Comparison of ENCODE assay signal across 18 cellular contexts in genomic region chr1:87121732-87122163, GRCh38.
"Had no signal": no experiment of that assay in that cellular context is flagged by ENCODE, and none has a peak within 500 bp of the region (broad histone marks: within the 10 kb centered on the region; RNA-seq: fewer than 3 reads in every experiment).

No MANE protein-coding gene starts in this region.

- H3K27me3 ChIP-seq: body of pancreas, sigmoid colon, stomach, testis, upper lobe of left lung had no signal

- ATAC-seq: activated CD4-positive, alpha-beta T cell treated with anti-CD3 and anti-CD28 coated beads for 36 hours; activated CD8-positive, alpha-beta memory T cell treated with anti-CD3 and anti-CD28 coated beads, Interleukin-2, amount 10 ng/mL, durations not matched to agents 7 days and 5 days; body of pancreas; effector memory CD8-positive, alpha-beta T cell; stimulated activated effector memory CD8-positive, alpha-beta T cell treated with anti-CD3 and anti-CD28 coated beads, Interleukin-12 subunit alpha, Interleukin-12 subunit beta, amount 100 ng/mL, for 72 hours; T-cell; WTC11 had no signal

- H3K27me3 Mint-ChIP-seq: activated CD4-positive, alpha-beta memory T cell treated with anti-CD3 and anti-CD28 coated beads, Interleukin-2, amount 10 ng/mL, durations not matched to agents 7 days and 5 days; activated CD4-positive, alpha-beta T cell treated with anti-CD3 and anti-CD28 coated beads for 36 hours; activated CD8-positive, alpha-beta memory T cell treated with anti-CD3 and anti-CD28 coated beads, Interleukin-2, amount 10 ng/mL, durations not matched to agents 7 days and 5 days had no signal

- H3K36me3 Mint-ChIP-seq: activated CD8-positive, alpha-beta memory T cell treated with anti-CD3 and anti-CD28 coated beads, Interleukin-2, amount 10 ng/mL, durations not matched to agents 7 days and 5 days; stimulated activated effector memory CD8-positive, alpha-beta T cell treated with anti-CD3 and anti-CD28 coated beads, Interleukin-12 subunit alpha, Interleukin-12 subunit beta, amount 100 ng/mL, for 72 hours; T-cell; WTC11 had no signal

- H3K9me3 Mint-ChIP-seq: activated CD4-positive, alpha-beta memory T cell treated with anti-CD3 and anti-CD28 coated beads, Interleukin-2, amount 10 ng/mL, durations not matched to agents 7 days and 5 days; activated naive CD4-positive, alpha-beta T cell treated with anti-CD3 and anti-CD28 coated beads for 36 hours; activated T-helper 2 cell treated with anti-CD3 and anti-CD28 coated beads, Interferon-gamma antibody, Interleukin-2, Interleukin-4, amounts not matched to agents 10 μg/mL and 5 μg/mL and 100 μg/mL, durations not matched to agents 14 hours and 24 hours and 36 hours; effector memory CD8-positive, alpha-beta T cell; stimulated activated effector memory CD8-positive, alpha-beta T cell treated with anti-CD3 and anti-CD28 coated beads, Interleukin-12 subunit alpha, Interleukin-12 subunit beta, amount 100 ng/mL, for 72 hours; T-cell; WTC11 had no signal

- H3K27ac ChIP-seq: body of pancreas, prostate gland, sigmoid colon, stomach, testis had no signal

- H3K36me3 ChIP-seq: prostate gland, sigmoid colon, stomach, upper lobe of left lung had no signal

- H3K9me3 ChIP-seq: body of pancreas, prostate gland, sigmoid colon, stomach, testis, upper lobe of left lung had no signal

- H3K4me3 Mint-ChIP-seq: activated CD4-positive, alpha-beta memory T cell treated with anti-CD3 and anti-CD28 coated beads, Interleukin-2, amount 10 ng/mL, durations not matched to agents 7 days and 5 days; activated CD4-positive, alpha-beta T cell treated with anti-CD3 and anti-CD28 coated beads for 36 hours; activated CD8-positive, alpha-beta memory T cell treated with anti-CD3 and anti-CD28 coated beads, Interleukin-2, amount 10 ng/mL, durations not matched to agents 7 days and 5 days; activated naive CD4-positive, alpha-beta T cell treated with anti-CD3 and anti-CD28 coated beads for 36 hours; effector memory CD8-positive, alpha-beta T cell; stimulated activated effector memory CD8-positive, alpha-beta T cell treated with anti-CD3 and anti-CD28 coated beads, Interleukin-12 subunit alpha, Interleukin-12 subunit beta, amount 100 ng/mL, for 72 hours; T-cell; WTC11 had no signal

- H3K4me1 Mint-ChIP-seq: activated CD4-positive, alpha-beta memory T cell treated with anti-CD3 and anti-CD28 coated beads, Interleukin-2, amount 10 ng/mL, durations not matched to agents 7 days and 5 days; activated CD4-positive, alpha-beta T cell treated with anti-CD3 and anti-CD28 coated beads for 36 hours; T-cell had no signal

- H3K4me3 ChIP-seq: body of pancreas, prostate gland, sigmoid colon, stomach, testis, upper lobe of left lung had no signal

- H3K27ac Mint-ChIP-seq: activated CD4-positive, alpha-beta memory T cell treated with anti-CD3 and anti-CD28 coated beads, Interleukin-2, amount 10 ng/mL, durations not matched to agents 7 days and 5 days; activated CD4-positive, alpha-beta T cell treated with anti-CD3 and anti-CD28 coated beads for 36 hours; activated CD8-positive, alpha-beta memory T cell treated with anti-CD3 and anti-CD28 coated beads, Interleukin-2, amount 10 ng/mL, durations not matched to agents 7 days and 5 days; activated naive CD4-positive, alpha-beta T cell treated with anti-CD3 and anti-CD28 coated beads for 36 hours; activated T-helper 2 cell treated with anti-CD3 and anti-CD28 coated beads, Interferon-gamma antibody, Interleukin-2, Interleukin-4, amounts not matched to agents 10 μg/mL and 5 μg/mL and 100 μg/mL, durations not matched to agents 14 hours and 24 hours and 36 hours; effector memory CD8-positive, alpha-beta T cell; T-cell; WTC11 had no signal

- DNase-seq: activated CD4-positive, alpha-beta memory T cell treated with anti-CD3 and anti-CD28 coated beads, Interleukin-2, amount 10 ng/mL, durations not matched to agents 7 days and 5 days; activated CD4-positive, alpha-beta T cell treated with anti-CD3 and anti-CD28 coated beads for 36 hours; activated CD8-positive, alpha-beta memory T cell treated with anti-CD3 and anti-CD28 coated beads, Interleukin-2, amount 10 ng/mL, durations not matched to agents 7 days and 5 days; activated naive CD4-positive, alpha-beta T cell treated with anti-CD3 and anti-CD28 coated beads for 36 hours; body of pancreas; caudate nucleus; effector memory CD8-positive, alpha-beta T cell; midbrain; sigmoid colon; stimulated activated CD4-positive, alpha-beta T cell treated with anti-CD3 and anti-CD28 coated beads, Interleukin-4, amount 100 ng/mL, for 24 hours; stomach; T-cell; testis; upper lobe of left lung had no signal

- H3K4me1 ChIP-seq: body of pancreas, prostate gland, sigmoid colon, stomach, testis had no signal
